16 cellular contexts compared by ENCODE assay signal in the genomic region with DNA sequence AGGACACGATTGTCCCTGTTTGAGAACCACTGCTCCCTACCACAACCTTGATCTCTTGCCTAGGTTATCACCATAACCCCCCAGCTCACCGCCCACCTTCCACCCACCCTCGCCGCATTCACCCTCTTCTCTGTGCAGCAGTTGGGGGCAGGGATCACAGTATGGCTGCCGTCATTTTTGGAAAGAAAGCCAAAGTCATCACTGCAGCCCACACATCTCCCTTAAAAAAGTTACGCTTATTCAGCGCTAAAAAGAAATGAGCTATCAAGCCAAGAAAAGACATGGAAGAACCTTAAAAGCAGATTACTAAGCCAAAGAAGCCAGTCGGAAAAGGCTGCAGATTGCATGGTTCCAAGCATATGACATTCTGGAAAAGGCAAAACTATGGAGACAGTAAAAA. TPM values are rescaled to one million over a fixed set of nuclear protein-coding genes. Genes with fewer than 3 reads are reported as not detected.
A peak's percentile ranks its signal among the peaks of the same experiment; 100 is the strongest.
DNase-seq lines count a peak whose midpoint lies in the region; ATAC-seq and TF ChIP-seq lines count a peak whose summit lies in the region.
"Had no signal": no experiment of that assay in that cellular context is flagged by ENCODE, and none has a peak within 500 bp of the region (broad histone marks: within the 10 kb centered on the region; RNA-seq: fewer than 3 reads in every experiment).

No MANE protein-coding gene starts in this region.

- intact Hi-C loops in activated naive CD4-positive, alpha-beta T cell treated with anti-CD3 and anti-CD28 coated beads for 36 hours (cut with micrococcal nuclease), result no loop called here

- DNase-seq in activated naive CD4-positive, alpha-beta T cell treated with anti-CD3 and anti-CD28 coated beads for 36 hours, result no peak
- DNase-seq in caudate nucleus (lab: John Stamatoyannopoulos, UW) (peak in 31 of 61 donors; percentile 10 to 77 (median 45)), NCI-H510A (lab: John Stamatoyannopoulos, UW) (no peak)
- DNase-seq: 8988T; Calu3; CD8-positive, alpha-beta T cell; DMS79 treated with DMSO at 0.1 percent for 48 hours; GF-D8; H9 had no signal

- no peak for ATAC-seq in GM18502 (IDR thresholded peaks at IDR 0.05; ENCODE audit: poor library complexity, unreplicated experiment)
- no peak for ATAC-seq in activated T-helper 17 cell treated with anti-CD3 and anti-CD28 coated beads, Interleukin-2, amount 50 U/mL, for 72 hours (replicated peaks)
- ATAC-seq: CD8-positive, alpha-beta T cell had no signal

- peaks cover 8% of the 10 kb centered on the region for H3K4me1 Mint-ChIP-seq in activated naive CD4-positive, alpha-beta T cell treated with anti-CD3 and anti-CD28 coated beads, Interleukin-2, amount 50 U/mL, for 24 hours
- H3K4me1 Mint-ChIP-seq in activated naive CD4-positive, alpha-beta T cell treated with anti-CD3 and anti-CD28 coated beads for 36 hours (ENCODE audit: low read depth), result no peaks in the 10 kb centered on the region
- peaks cover 7% of the 10 kb centered on the region for H3K4me1 Mint-ChIP-seq in nephron
- peaks cover 16% of the 10 kb centered on the region for H3K4me1 Mint-ChIP-seq in activated T-helper 17 cell treated with anti-CD3 and anti-CD28 coated beads, Interleukin-2, amount 50 U/mL, for 72 hours

- peak overlapping the region; percentile 24 for H3K27ac Mint-ChIP-seq in activated naive CD4-positive, alpha-beta T cell treated with anti-CD3 and anti-CD28 coated beads, Interleukin-2, amount 50 U/mL, for 24 hours
- no peak overlapping the region for H3K27ac Mint-ChIP-seq in activated naive CD4-positive, alpha-beta T cell treated with anti-CD3 and anti-CD28 coated beads for 36 hours
- H3K27ac Mint-ChIP-seq in nephron, result peak overlapping the region; percentile 19 to 96 (median 93)
- no peak overlapping the region for H3K27ac Mint-ChIP-seq in activated T-helper 17 cell treated with anti-CD3 and anti-CD28 coated beads, Interleukin-2, amount 50 U/mL, for 72 hours
- H3K27ac Mint-ChIP-seq: CD8-positive, alpha-beta T cell had no signal

- H3K27me3 Mint-ChIP-seq in activated naive CD4-positive, alpha-beta T cell treated with anti-CD3 and anti-CD28 coated beads, Interleukin-2, amount 50 U/mL, for 24 hours, result no peaks in the 10 kb centered on the region
- H3K27me3 Mint-ChIP-seq in activated naive CD4-positive, alpha-beta T cell treated with anti-CD3 and anti-CD28 coated beads for 36 hours (ENCODE audit: low read depth), result no peaks in the 10 kb centered on the region
- peaks cover 5% of the 10 kb centered on the region for H3K27me3 Mint-ChIP-seq in nephron (ENCODE audit: low read depth)
- H3K27me3 Mint-ChIP-seq in activated T-helper 17 cell treated with anti-CD3 and anti-CD28 coated beads, Interleukin-2, amount 50 U/mL, for 72 hours, result no peaks in the 10 kb centered on the region

- no peak overlapping the region for H3K4me3 Mint-ChIP-seq in activated naive CD4-positive, alpha-beta T cell treated with anti-CD3 and anti-CD28 coated beads, Interleukin-2, amount 50 U/mL, for 24 hours
- no peak overlapping the region for H3K4me3 Mint-ChIP-seq in activated naive CD4-positive, alpha-beta T cell treated with anti-CD3 and anti-CD28 coated beads for 36 hours
- H3K4me3 Mint-ChIP-seq in nephron, result peak overlapping the region in 1 of 3 experiments; percentile 12
- H3K4me3 Mint-ChIP-seq in activated T-helper 17 cell treated with anti-CD3 and anti-CD28 coated beads, Interleukin-2, amount 50 U/mL, for 72 hours, result no peak overlapping the region
- H3K4me3 Mint-ChIP-seq: CD8-positive, alpha-beta T cell; H9 had no signal

- H3K27ac ChIP-seq in caudate nucleus (ENCODE audit: low read depth, low read length) (peak overlapping the region; percentile 76), temporal lobe (ENCODE audit: low read depth, low read length) (peak overlapping the region; percentile 30)
- H3K27ac ChIP-seq: BLaER1 treated with 17β-estradiol and CSF1 and Interleukin-3, amounts not matched to agents 10 nM and 100 nM had no signal

- H3K36me3 Mint-ChIP-seq in activated naive CD4-positive, alpha-beta T cell treated with anti-CD3 and anti-CD28 coated beads, Interleukin-2, amount 50 U/mL, for 24 hours, result peaks cover 25% of the 10 kb centered on the region
- peaks cover 30% of the 10 kb centered on the region for H3K36me3 Mint-ChIP-seq in activated naive CD4-positive, alpha-beta T cell treated with anti-CD3 and anti-CD28 coated beads for 36 hours (ENCODE audit: low read depth)
- H3K36me3 Mint-ChIP-seq in nephron (ENCODE audit: low read depth), result peaks cover 44% of the 10 kb centered on the region
- H3K36me3 Mint-ChIP-seq in activated T-helper 17 cell treated with anti-CD3 and anti-CD28 coated beads, Interleukin-2, amount 50 U/mL, for 72 hours (ENCODE audit: low read depth), result peaks cover 41% of the 10 kb centered on the region

- CTCF ChIA-PET in activated naive CD4-positive, alpha-beta T cell treated with anti-CD3 and anti-CD28 coated beads for 36 hours (lab: Charles Lee), result no interaction called here

- no peaks in the 10 kb centered on the region for H3K9me3 Mint-ChIP-seq in activated naive CD4-positive, alpha-beta T cell treated with anti-CD3 and anti-CD28 coated beads, Interleukin-2, amount 50 U/mL, for 24 hours
- H3K9me3 Mint-ChIP-seq in activated naive CD4-positive, alpha-beta T cell treated with anti-CD3 and anti-CD28 coated beads for 36 hours, result peaks cover 4% of the 10 kb centered on the region
- H3K9me3 Mint-ChIP-seq in nephron, result peaks cover 9% of the 10 kb centered on the region
- H3K9me3 Mint-ChIP-seq in activated T-helper 17 cell treated with anti-CD3 and anti-CD28 coated beads, Interleukin-2, amount 50 U/mL, for 72 hours, result peaks cover 5% of the 10 kb centered on the region

- TF ChIP-seq CTCF in nephron (IDR thresholded peaks at IDR 0.05; ENCODE audit: unreplicated experiment in 3 of 3), result no peak

RNA-seq across cellular contexts. Expression of gene PPP6R1, which starts 10.5 kb away (rescaled TPM):
- total RNA-seq in activated naive CD4-positive, alpha-beta T cell treated with anti-CD3 and anti-CD28 coated beads for 36 hours, result 100 to 1,000 TPM; 166 to 174 TPM
- total RNA-seq in temporal lobe, result 13.3 TPM
- total RNA-seq in activated T-helper 17 cell treated with anti-CD3 and anti-CD28 coated beads, Interleukin-2, amount 50 U/mL, for 72 hours, result 100 to 1,000 TPM; 156 to 319 TPM

RNA-seq across cellular contexts. Expression of gene HSPBP1, which starts 10.6 kb away (rescaled TPM):
- total RNA-seq in activated naive CD4-positive, alpha-beta T cell treated with anti-CD3 and anti-CD28 coated beads for 36 hours, result 10 to 100 TPM; 44.3 to 45.0 TPM
- total RNA-seq in temporal lobe, result 19.7 TPM
- 10 to 100 TPM; 20.8 to 56.6 TPM for total RNA-seq in activated T-helper 17 cell treated with anti-CD3 and anti-CD28 coated beads, Interleukin-2, amount 50 U/mL, for 72 hours

RNA-seq across cellular contexts. Expression of gene BRSK1, which starts 14.5 kb away (rescaled TPM):
- total RNA-seq in activated naive CD4-positive, alpha-beta T cell treated with anti-CD3 and anti-CD28 coated beads for 36 hours, result 1 to 10 TPM; 1.4 to 2.2 TPM
- 81.4 TPM for total RNA-seq in temporal lobe
- 10 to 100 TPM in 1 of 2 donors, 1 to 10 TPM in 1; 6.3 to 13.7 TPM for total RNA-seq in activated T-helper 17 cell treated with anti-CD3 and anti-CD28 coated beads, Interleukin-2, amount 50 U/mL, for 72 hours

RNA-seq across cellular contexts. Expression of gene TMEM86B, which starts 40.7 kb away (rescaled TPM):
- total RNA-seq in activated naive CD4-positive, alpha-beta T cell treated with anti-CD3 and anti-CD28 coated beads for 36 hours, result 1 to 10 TPM; 6.1 to 6.8 TPM
- total RNA-seq in temporal lobe, result 0.98 TPM
- 10 to 100 TPM in 1 of 2 donors, 1 to 10 TPM in 1; 8.5 to 11.3 TPM for total RNA-seq in activated T-helper 17 cell treated with anti-CD3 and anti-CD28 coated beads, Interleukin-2, amount 50 U/mL, for 72 hours

RNA-seq across cellular contexts. Expression of gene TMEM150B, which starts 55.8 kb away (rescaled TPM):
- not detected for total RNA-seq in activated naive CD4-positive, alpha-beta T cell treated with anti-CD3 and anti-CD28 coated beads for 36 hours
- not detected for total RNA-seq in temporal lobe
- total RNA-seq in activated T-helper 17 cell treated with anti-CD3 and anti-CD28 coated beads, Interleukin-2, amount 50 U/mL, for 72 hours, result under 1 TPM; 0.39 to 0.56 TPM
- total RNA-seq: A673; Calu3; CD8-positive, alpha-beta T cell had no signal

Comparison
In these comparisons a context has a peak if more than half of its experiments do, and no peak if none do; other contexts are left out.
1. H3K27ac Mint-ChIP-seq: peak in activated naive CD4-positive, alpha-beta T cell treated with anti-CD3 and anti-CD28 coated beads, Interleukin-2, amount 50 U/mL, for 24 hours (single experiment) and nephron (3 of 3); none in activated naive CD4-positive, alpha-beta T cell treated with anti-CD3 and anti-CD28 coated beads for 36 hours (single experiment) and activated T-helper 17 cell treated with anti-CD3 and anti-CD28 coated beads, Interleukin-2, amount 50 U/mL, for 72 hours (single experiment).
2. DNase-seq: peak in caudate nucleus (31 of 61); none in activated naive CD4-positive, alpha-beta T cell treated with anti-CD3 and anti-CD28 coated beads for 36 hours (single experiment) and NCI-H510A (single experiment).
3. RNA of gene PPP6R1, which starts 10.5 kb away (total RNA-seq): 156 to 319 TPM in activated T-helper 17 cell treated with anti-CD3 and anti-CD28 coated beads, Interleukin-2, amount 50 U/mL, for 72 hours and 166 to 174 TPM in activated naive CD4-positive, alpha-beta T cell treated with anti-CD3 and anti-CD28 coated beads for 36 hours; 13.3 TPM in temporal lobe (single experiment); every median in the first group is over 10 times any median in the second.